8 cellular contexts compared by ENCODE assay signal in genomic region chr16:740459-740763, GRCh38. TPM values are rescaled to one million over a fixed set of nuclear protein-coding genes. Genes with fewer than 3 reads are reported as not detected.
A peak's percentile ranks its signal among the peaks of the same experiment; 100 is the strongest.
DNase-seq lines count a peak whose midpoint lies in the region; ATAC-seq and TF ChIP-seq lines count a peak whose summit lies in the region.

No MANE protein-coding gene starts in this region.

- peak; percentile 16 for ATAC-seq in GM18498 (IDR thresholded peaks at IDR 0.05; ENCODE audit: unreplicated experiment)
- peak; percentile 4 for ATAC-seq in HG03520 (IDR thresholded peaks at IDR 0.05; ENCODE audit: unreplicated experiment)
- ATAC-seq in GM21825 (IDR thresholded peaks at IDR 0.05; ENCODE audit: unreplicated experiment) = no peak
- ATAC-seq in HG02938 (IDR thresholded peaks at IDR 0.05; ENCODE audit: unreplicated experiment) = no peak
- ATAC-seq in HG03039 (IDR thresholded peaks at IDR 0.05; ENCODE audit: unreplicated experiment) = no peak

- peaks cover 9% of the 10 kb centered on the region for H3K4me1 Mint-ChIP-seq in mesothelial cell of epicardium

- H3K27me3 Mint-ChIP-seq in mesothelial cell of epicardium (ENCODE audit: low read depth) = no peaks in the 10 kb centered on the region

- peaks cover 6% of the 10 kb centered on the region for H3K36me3 Mint-ChIP-seq in mesothelial cell of epicardium

- H3K4me3 Mint-ChIP-seq in mesothelial cell of epicardium = peak overlapping the region; percentile 79

- H3K27ac Mint-ChIP-seq in mesothelial cell of epicardium = no peak overlapping the region

- TF ChIP-seq CTCF in cardiac fibroblast (IDR thresholded peaks at IDR 0.05; ENCODE audit: low read depth, low read length) (no peak), mesothelial cell of epicardium (IDR thresholded peaks at IDR 0.05; ENCODE audit: unreplicated experiment) (no peak)

- H3K9me3 Mint-ChIP-seq in mesothelial cell of epicardium = no peaks in the 10 kb centered on the region

- H3K4me3 ChIP-seq in cardiac fibroblast (replicated peaks in 1 of 2; ENCODE audit: low read depth in 2 of 2, low read length in 2 of 2) = peak overlapping the region; percentile 86 to 87

- DNase-seq in cardiac fibroblast (ENCODE audit: low read depth in 2 of 2) (no peak), mesothelial cell of epicardium (ENCODE audit: low spot score in 2 of 2, unreplicated experiment in 2 of 2) (no peak), NCI-H748 treated with DMSO at 0.1 percent for 48 hours (lab: John Stamatoyannopoulos, UW) (no peak)

RNA-seq across cellular contexts. Expression of gene CIAO3, which starts 0.4 kb away (rescaled TPM):
- total RNA-seq in mesothelial cell of epicardium = 39.9 to 46.0 TPM (median 45.1 TPM) in 3 replicates

RNA-seq across cellular contexts. Expression of gene HAGHL, which starts 13.5 kb away (rescaled TPM):
- 6.4 to 8.6 TPM (median 7.4 TPM) in 3 replicates for total RNA-seq in mesothelial cell of epicardium

RNA-seq across cellular contexts. Expression of gene CCDC78, which starts 14.2 kb away (rescaled TPM):
- 2.5 to 3.2 TPM (median 2.7 TPM) in 3 replicates for total RNA-seq in mesothelial cell of epicardium

RNA-seq across cellular contexts. Expression of gene ANTKMT, which starts 19.5 kb away (rescaled TPM):
- total RNA-seq in mesothelial cell of epicardium = 26.2 to 33.8 TPM (median 27.5 TPM) in 3 replicates

RNA-seq across cellular contexts. Expression of gene MSLN, which starts 20.1 kb away (rescaled TPM):
- 5.0 to 5.8 TPM (median 5.7 TPM) in 3 replicates for total RNA-seq in mesothelial cell of epicardium

Comparison
In these comparisons a context has a peak if more than half of its experiments do, and no peak if none do; other contexts are left out.
1. ATAC-seq: peak in GM18498 (single experiment) and HG03520 (single experiment); none in GM21825 (single experiment), HG02938 (single experiment) and HG03039 (single experiment).